In genomic region chr2:166560022-166560421, GRCh38 we compare ENCODE assay signal across 33 cellular contexts.
"Had no signal": no experiment of that assay in that cellular context is flagged by ENCODE, and none has a peak within 500 bp of the region (broad histone marks: within the 10 kb centered on the region; RNA-seq: fewer than 3 reads in every experiment).

No MANE protein-coding gene starts in this region.

- H3K9me3 Mint-ChIP-seq: activated CD4-positive, alpha-beta memory T cell treated with anti-CD3 and anti-CD28 coated beads, Interleukin-2, amount 10 ng/mL, durations not matched to agents 7 days and 5 days; activated CD4-positive, alpha-beta T cell treated with anti-CD3 and anti-CD28 coated beads, Interleukin-2, amount 10 ng/mL, durations not matched to agents 7 days and 5 days; activated naive CD4-positive, alpha-beta T cell treated with anti-CD3 and anti-CD28 coated beads, Interleukin-2, amount 10 ng/mL, durations not matched to agents 7 days and 5 days; activated naive CD8-positive, alpha-beta T cell treated with anti-CD3 and anti-CD28 coated beads, Interleukin-2, amount 10 ng/mL, durations not matched to agents 7 days and 5 days; activated T-cell treated with anti-CD3 and anti-CD28 coated beads, Interleukin-2, amount 50 U/mL, for 24 hours; activated T-cell treated with anti-CD3 and anti-CD28 coated beads, Interleukin-2, amount 50 U/mL, for 72 hours; central memory CD8-positive, alpha-beta T cell; dendritic cell treated with granulocyte-macrophage colony-stimulating factor and Interleukin-4, amounts not matched to agents 40 ng/mL and 50 ng/mL, for 4 days; endodermal cell; T-helper 2 cell treated with Interferon-gamma antibody and Interleukin-4, amounts not matched to agents 5 μg/mL and 100 μg/mL, for 36 hours had no signal

- ATAC-seq: activated naive CD4-positive, alpha-beta T cell treated with anti-CD3 and anti-CD28 coated beads, Interleukin-2, amount 50 U/mL, for 72 hours; activated T-cell treated with anti-CD3 and anti-CD28 coated beads, Interleukin-2, amount 50 U/mL, for 72 hours; esophagus mucosa; foreskin keratinocyte; gastrocnemius medialis; heart left ventricle; T-helper 17 cell had no signal

- H3K36me3 ChIP-seq: brain microvascular endothelial cell, gastrocnemius medialis, heart left ventricle, WERI-Rb-1 had no signal

- H3K27me3 Mint-ChIP-seq: activated CD4-positive, alpha-beta memory T cell treated with anti-CD3 and anti-CD28 coated beads, Interleukin-2, amount 10 ng/mL, durations not matched to agents 7 days and 5 days; activated CD4-positive, alpha-beta T cell treated with anti-CD3 and anti-CD28 coated beads, Interleukin-2, amount 10 ng/mL, durations not matched to agents 7 days and 5 days; activated naive CD4-positive, alpha-beta T cell treated with anti-CD3 and anti-CD28 coated beads, Interleukin-2, amount 10 ng/mL, durations not matched to agents 7 days and 5 days; activated naive CD8-positive, alpha-beta T cell treated with anti-CD3 and anti-CD28 coated beads, Interleukin-2, amount 10 ng/mL, durations not matched to agents 7 days and 5 days; activated T-cell treated with anti-CD3 and anti-CD28 coated beads, Interleukin-2, amount 50 U/mL, for 24 hours; central memory CD8-positive, alpha-beta T cell; dendritic cell treated with granulocyte-macrophage colony-stimulating factor and Interleukin-4, amounts not matched to agents 40 ng/mL and 50 ng/mL, for 4 days had no signal

- H3K4me1 ChIP-seq: foreskin keratinocyte, gastrocnemius medialis, heart left ventricle had no signal

- H3K4me3 Mint-ChIP-seq: activated CD4-positive, alpha-beta memory T cell treated with anti-CD3 and anti-CD28 coated beads, Interleukin-2, amount 10 ng/mL, durations not matched to agents 7 days and 5 days; activated CD4-positive, alpha-beta T cell treated with anti-CD3 and anti-CD28 coated beads, Interleukin-2, amount 10 ng/mL, durations not matched to agents 7 days and 5 days; activated naive CD4-positive, alpha-beta T cell treated with anti-CD3 and anti-CD28 coated beads, Interleukin-2, amount 10 ng/mL, durations not matched to agents 7 days and 5 days; activated naive CD8-positive, alpha-beta T cell treated with anti-CD3 and anti-CD28 coated beads, Interleukin-2, amount 10 ng/mL, durations not matched to agents 7 days and 5 days; activated T-cell treated with anti-CD3 and anti-CD28 coated beads, Interleukin-2, amount 50 U/mL, for 24 hours; activated T-cell treated with anti-CD3 and anti-CD28 coated beads, Interleukin-2, amount 50 U/mL, for 72 hours; central memory CD8-positive, alpha-beta T cell; dendritic cell treated with granulocyte-macrophage colony-stimulating factor and Interleukin-4, amounts not matched to agents 40 ng/mL and 50 ng/mL, for 4 days; endodermal cell; T-helper 17 cell; T-helper 2 cell treated with Interferon-gamma antibody and Interleukin-4, amounts not matched to agents 5 μg/mL and 100 μg/mL, for 36 hours had no signal

- H3K9me3 ChIP-seq: gastrocnemius medialis had no signal

- H3K4me1 Mint-ChIP-seq: activated CD4-positive, alpha-beta memory T cell treated with anti-CD3 and anti-CD28 coated beads, Interleukin-2, amount 10 ng/mL, durations not matched to agents 7 days and 5 days; activated CD4-positive, alpha-beta T cell treated with anti-CD3 and anti-CD28 coated beads, Interleukin-2, amount 10 ng/mL, durations not matched to agents 7 days and 5 days; activated naive CD4-positive, alpha-beta T cell treated with anti-CD3 and anti-CD28 coated beads, Interleukin-2, amount 10 ng/mL, durations not matched to agents 7 days and 5 days; activated naive CD8-positive, alpha-beta T cell treated with anti-CD3 and anti-CD28 coated beads, Interleukin-2, amount 10 ng/mL, durations not matched to agents 7 days and 5 days; central memory CD8-positive, alpha-beta T cell; endodermal cell; T-helper 17 cell had no signal

- H3K27ac ChIP-seq: brain microvascular endothelial cell, coronary artery, dorsolateral prefrontal cortex, foreskin keratinocyte, gastrocnemius medialis, heart left ventricle, WERI-Rb-1 had no signal

- H3K4me3 ChIP-seq: coronary artery, dorsolateral prefrontal cortex, gastrocnemius medialis, heart left ventricle had no signal

- H3K36me3 Mint-ChIP-seq: activated naive CD4-positive, alpha-beta T cell treated with anti-CD3 and anti-CD28 coated beads, Interleukin-2, amount 10 ng/mL, durations not matched to agents 7 days and 5 days; activated naive CD4-positive, alpha-beta T cell treated with anti-CD3 and anti-CD28 coated beads, Interleukin-2, amount 50 U/mL, for 72 hours; activated naive CD8-positive, alpha-beta T cell treated with anti-CD3 and anti-CD28 coated beads, Interleukin-2, amount 10 ng/mL, durations not matched to agents 7 days and 5 days had no signal

- H3K27ac Mint-ChIP-seq: activated CD4-positive, alpha-beta memory T cell treated with anti-CD3 and anti-CD28 coated beads, Interleukin-2, amount 10 ng/mL, durations not matched to agents 7 days and 5 days; activated CD4-positive, alpha-beta T cell treated with anti-CD3 and anti-CD28 coated beads, Interleukin-2, amount 10 ng/mL, durations not matched to agents 7 days and 5 days; activated naive CD4-positive, alpha-beta T cell treated with anti-CD3 and anti-CD28 coated beads, Interleukin-2, amount 10 ng/mL, durations not matched to agents 7 days and 5 days; activated naive CD4-positive, alpha-beta T cell treated with anti-CD3 and anti-CD28 coated beads, Interleukin-2, amount 50 U/mL, for 72 hours; activated naive CD8-positive, alpha-beta T cell treated with anti-CD3 and anti-CD28 coated beads, Interleukin-2, amount 10 ng/mL, durations not matched to agents 7 days and 5 days; activated T-cell treated with anti-CD3 and anti-CD28 coated beads, Interleukin-2, amount 50 U/mL, for 24 hours; activated T-cell treated with anti-CD3 and anti-CD28 coated beads, Interleukin-2, amount 50 U/mL, for 72 hours; dendritic cell treated with granulocyte-macrophage colony-stimulating factor and Interleukin-4, amounts not matched to agents 40 ng/mL and 50 ng/mL, for 4 days; endodermal cell; T-helper 17 cell; T-helper 2 cell treated with Interferon-gamma antibody and Interleukin-4, amounts not matched to agents 5 μg/mL and 100 μg/mL, for 36 hours had no signal

- DNase-seq: activated CD4-positive, alpha-beta memory T cell treated with anti-CD3 and anti-CD28 coated beads, Interleukin-2, amount 10 ng/mL, durations not matched to agents 7 days and 5 days; activated CD4-positive, alpha-beta T cell treated with anti-CD3 and anti-CD28 coated beads for 4 hours; activated CD4-positive, alpha-beta T cell treated with anti-CD3 and anti-CD28 coated beads, Interleukin-2, amount 10 ng/mL, durations not matched to agents 7 days and 5 days; activated CD4-positive, alpha-beta T cell treated with anti-CD3 and anti-CD28 coated beads, Interleukin-2, amount 50 U/mL, for 4 hours; activated CD4-positive, CD25-positive, alpha-beta regulatory T cell; activated CD4-positive, CD25-positive, alpha-beta regulatory T cell treated with anti-CD3 and anti-CD28 coated beads, Interleukin-2, amount 50 U/mL, for 72 hours; activated CD8-positive, alpha-beta memory T cell treated with anti-CD3 and anti-CD28 coated beads, Interleukin-2, amount 50 U/mL, for 48 hours; activated gamma-delta T cell; activated naive CD4-positive, alpha-beta T cell; activated naive CD4-positive, alpha-beta T cell treated with anti-CD3 and anti-CD28 coated beads, Interleukin-2, amount 10 ng/mL, durations not matched to agents 7 days and 5 days; activated naive CD8-positive, alpha-beta T cell treated with anti-CD3 and anti-CD28 coated beads, Interleukin-2, amount 10 ng/mL, durations not matched to agents 7 days and 5 days; activated T-cell treated with anti-CD3 and anti-CD28 coated beads for 4 hours; activated T-cell treated with anti-CD3 and anti-CD28 coated beads, Interleukin-2, amount 50 U/mL, for 24 hours; activated T-cell treated with anti-CD3 and anti-CD28 coated beads, Interleukin-2, amount 50 U/mL, for 72 hours; amniotic stem cell; anterior cingulate cortex; brain microvascular endothelial cell; dorsolateral prefrontal cortex; effector memory CD4-positive, alpha-beta T cell; endodermal cell; foreskin keratinocyte; gastrocnemius medialis; glutamatergic neuron; heart left ventricle; T-helper 17 cell; T1000; WERI-Rb-1 had no signal

- H3K27me3 ChIP-seq: brain microvascular endothelial cell, foreskin keratinocyte, gastrocnemius medialis, heart left ventricle had no signal
